40 cellular contexts compared by ENCODE assay signal in the genomic region with DNA sequence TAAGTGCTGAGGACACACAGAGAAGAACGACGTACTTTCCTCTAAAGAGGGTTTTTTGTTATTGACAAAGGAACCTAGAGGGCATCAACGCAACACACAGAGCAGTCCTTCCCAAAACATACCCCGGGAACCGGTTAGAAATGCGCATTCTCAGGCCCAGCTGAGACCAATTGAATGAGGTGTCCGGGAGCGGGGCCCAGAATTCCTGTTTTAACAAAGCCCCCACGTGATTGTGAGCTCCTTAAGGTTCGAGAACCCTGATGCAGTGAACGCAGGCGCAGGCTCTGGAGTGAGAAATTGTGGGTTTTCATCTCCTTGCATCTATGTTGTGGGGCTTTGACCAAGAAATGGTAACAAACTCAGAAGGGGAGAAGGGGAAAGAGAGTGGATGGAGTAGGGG. TPM values are rescaled to one million over a fixed set of nuclear protein-coding genes. Genes with fewer than 3 reads are reported as not detected.
"Had no signal": no experiment of that assay in that cellular context is flagged by ENCODE, and none has a peak within 500 bp of the region (broad histone marks: within the 10 kb centered on the region; RNA-seq: fewer than 3 reads in every experiment).

No MANE protein-coding gene starts in this region.

- ATAC-seq: activated naive CD4-positive, alpha-beta T cell treated with anti-CD3 and anti-CD28 coated beads, Interleukin-2, amount 50 U/mL, for 72 hours; activated T-helper 17 cell treated with anti-CD3 and anti-CD28 coated beads, Interleukin-2, amount 50 U/mL, for 72 hours; gastroesophageal sphincter; heart left ventricle; mucosa of descending colon; natural killer cell treated with Interleukin-12 subunit alpha and Interleukin-12 subunit beta and Interleukin-15 and Interleukin-18, amount 100 ng/mL, for 72 hours; sciatic nerve; stimulated activated naive CD8-positive, alpha-beta T cell treated with anti-CD3 and anti-CD28 coated beads, Interleukin-15, amount 100 ng/mL, for 72 hours had no signal

- H3K9me3 Mint-ChIP-seq: activated CD4-positive, alpha-beta memory T cell treated with anti-CD3 and anti-CD28 coated beads, Interleukin-2, amount 10 ng/mL, durations not matched to agents 7 days and 5 days; activated CD4-positive, alpha-beta T cell treated with anti-CD3 and anti-CD28 coated beads, Interleukin-2, amount 10 ng/mL, durations not matched to agents 7 days and 5 days; activated naive CD4-positive, alpha-beta T cell treated with anti-CD3 and anti-CD28 coated beads, Interleukin-2, amount 50 U/mL, for 72 hours; activated T-cell treated with anti-CD3 and anti-CD28 coated beads, Interleukin-2, amount 50 U/mL, for 24 hours; activated T-helper 17 cell treated with anti-CD3 and anti-CD28 coated beads, Interleukin-2, amount 50 U/mL, for 72 hours; natural killer cell treated with Interleukin-12 subunit alpha and Interleukin-12 subunit beta and Interleukin-15 and Interleukin-18, amount 100 ng/mL, for 72 hours; stimulated activated memory B cell treated with anti-CD40 and anti-IgM and Interleukin-4, amounts not matched to agents 10 μg/mL and 1 μg/mL and 100 μg/mL, for 72 hours; stimulated activated naive CD8-positive, alpha-beta T cell treated with anti-CD3 and anti-CD28 coated beads, Interleukin-15, amount 100 ng/mL, for 72 hours; T-helper 1 cell treated with Interleukin-12 subunit alpha and Interleukin-12 subunit beta and Interleukin-4 antibody, amounts not matched to agents 30 μg/mL and 1 μg/mL, for 36 hours had no signal

- H3K27me3 ChIP-seq: ovary, thyroid gland had no signal

- DNase-seq: activated CD4-positive, alpha-beta memory T cell treated with anti-CD3 and anti-CD28 coated beads, Interleukin-2, amount 10 ng/mL, durations not matched to agents 7 days and 5 days; activated CD4-positive, alpha-beta T cell treated with anti-CD3 and anti-CD28 coated beads, Interleukin-2, amount 10 ng/mL, durations not matched to agents 7 days and 5 days; activated CD4-positive, CD25-positive, alpha-beta regulatory T cell treated with anti-CD3 and anti-CD28 coated beads, Interleukin-2, amount 50 U/mL, for 72 hours; activated CD8-positive, alpha-beta memory T cell treated with anti-CD3 and anti-CD28 coated beads, Interleukin-2, amount 50 U/mL, for 48 hours; activated gamma-delta T cell treated with Interleukin-2 at 50 U/mL for 16 hours; activated T-cell treated with anti-CD3 and anti-CD28 coated beads, Interleukin-2, amount 50 U/mL, for 24 hours; aorta; cerebellar nuclear complex; dorsolateral prefrontal cortex; effector memory CD4-positive, alpha-beta T cell; erythroblast; heart left ventricle; islet precursor cell; left ventricle myocardium inferior; ovary; stimulated activated CD4-positive, alpha-beta T cell treated with anti-CD3 and anti-CD28 coated beads, Interleukin-1b, Interleukin-23, amount 100 ng/mL, for 48 hours; stimulated activated CD4-positive, alpha-beta T cell treated with anti-CD3 and anti-CD28 coated beads, Interleukin-4, amount 100 ng/mL, for 4 hours; stimulated activated CD8-positive, alpha-beta memory T cell treated with anti-CD3 and anti-CD28 coated beads, Interleukin-4, amount 100 ng/mL, for 48 hours; stimulated activated naive CD8-positive, alpha-beta T cell treated with anti-CD3 and anti-CD28 coated beads, Interleukin-15, amount 100 ng/mL, for 72 hours; substantia nigra; SW 1271; T-helper 9 cell; thyroid gland; WERI-Rb-1 had no signal

- H3K4me3 Mint-ChIP-seq: activated CD4-positive, alpha-beta memory T cell treated with anti-CD3 and anti-CD28 coated beads, Interleukin-2, amount 10 ng/mL, durations not matched to agents 7 days and 5 days; activated CD4-positive, alpha-beta T cell treated with anti-CD3 and anti-CD28 coated beads, Interleukin-2, amount 10 ng/mL, durations not matched to agents 7 days and 5 days; activated T-cell treated with anti-CD3 and anti-CD28 coated beads, Interleukin-2, amount 50 U/mL, for 24 hours; activated T-helper 17 cell treated with anti-CD3 and anti-CD28 coated beads, Interleukin-2, amount 50 U/mL, for 72 hours; natural killer cell treated with Interleukin-12 subunit alpha and Interleukin-12 subunit beta and Interleukin-15 and Interleukin-18, amount 100 ng/mL, for 72 hours; stimulated activated memory B cell treated with anti-CD40 and anti-IgM and Interleukin-4, amounts not matched to agents 10 μg/mL and 1 μg/mL and 100 μg/mL, for 72 hours; stimulated activated naive CD8-positive, alpha-beta T cell treated with anti-CD3 and anti-CD28 coated beads, Interleukin-15, amount 100 ng/mL, for 72 hours; T-helper 1 cell treated with Interleukin-12 subunit alpha and Interleukin-12 subunit beta and Interleukin-4 antibody, amounts not matched to agents 30 μg/mL and 1 μg/mL, for 36 hours had no signal

- H3K27ac Mint-ChIP-seq: activated CD4-positive, alpha-beta memory T cell treated with anti-CD3 and anti-CD28 coated beads, Interleukin-2, amount 10 ng/mL, durations not matched to agents 7 days and 5 days; activated CD4-positive, alpha-beta T cell treated with anti-CD3 and anti-CD28 coated beads, Interleukin-2, amount 10 ng/mL, durations not matched to agents 7 days and 5 days; activated naive CD4-positive, alpha-beta T cell treated with anti-CD3 and anti-CD28 coated beads, Interleukin-2, amount 50 U/mL, for 72 hours; activated T-cell treated with anti-CD3 and anti-CD28 coated beads, Interleukin-2, amount 50 U/mL, for 24 hours; activated T-helper 17 cell treated with anti-CD3 and anti-CD28 coated beads, Interleukin-2, amount 50 U/mL, for 72 hours; brain; natural killer cell treated with Interleukin-12 subunit alpha and Interleukin-12 subunit beta and Interleukin-15 and Interleukin-18, amount 100 ng/mL, for 72 hours; progenitor cell of endocrine pancreas; stimulated activated memory B cell treated with anti-CD40 and anti-IgM and Interleukin-4, amounts not matched to agents 10 μg/mL and 1 μg/mL and 100 μg/mL, for 72 hours; stimulated activated naive CD8-positive, alpha-beta T cell treated with anti-CD3 and anti-CD28 coated beads, Interleukin-15, amount 100 ng/mL, for 72 hours; T-helper 1 cell treated with Interleukin-12 subunit alpha and Interleukin-12 subunit beta and Interleukin-4 antibody, amounts not matched to agents 30 μg/mL and 1 μg/mL, for 36 hours had no signal

- H3K27ac ChIP-seq: cardiac muscle cell, colonic mucosa, dorsolateral prefrontal cortex, gastroesophageal sphincter, heart left ventricle, left ventricle myocardium inferior, neutrophil, ovary, thyroid gland, WERI-Rb-1 had no signal

- H3K4me3 ChIP-seq: cardiac muscle cell, colonic mucosa, gastroesophageal sphincter, heart left ventricle, left ventricle myocardium inferior, lung, mucosa of descending colon, ovary, thyroid gland had no signal

- H3K36me3 ChIP-seq: cardiac muscle cell, colonic mucosa, gastroesophageal sphincter, heart left ventricle, left ventricle myocardium inferior, neutrophil, ovary, thyroid gland, WERI-Rb-1 had no signal

- FAIRE-seq: small intestine, TTC549 had no signal

- H3K9me3 ChIP-seq: colonic mucosa, gastroesophageal sphincter, heart left ventricle, left ventricle myocardium inferior, mucosa of descending colon, neutrophil, ovary, thyroid gland had no signal

- H3K4me1 Mint-ChIP-seq: activated CD4-positive, alpha-beta memory T cell treated with anti-CD3 and anti-CD28 coated beads, Interleukin-2, amount 10 ng/mL, durations not matched to agents 7 days and 5 days; activated CD4-positive, alpha-beta T cell treated with anti-CD3 and anti-CD28 coated beads, Interleukin-2, amount 10 ng/mL, durations not matched to agents 7 days and 5 days; activated T-helper 17 cell treated with anti-CD3 and anti-CD28 coated beads, Interleukin-2, amount 50 U/mL, for 72 hours; brain; stimulated activated memory B cell treated with anti-CD40 and anti-IgM and Interleukin-4, amounts not matched to agents 10 μg/mL and 1 μg/mL and 100 μg/mL, for 72 hours had no signal

- H3K36me3 Mint-ChIP-seq: brain; natural killer cell treated with Interleukin-12 subunit alpha and Interleukin-12 subunit beta and Interleukin-15 and Interleukin-18, amount 100 ng/mL, for 72 hours; stimulated activated memory B cell treated with anti-CD40 and anti-IgM and Interleukin-4, amounts not matched to agents 10 μg/mL and 1 μg/mL and 100 μg/mL, for 72 hours had no signal

RNA-seq across cellular contexts. Expression of gene TBX3, which starts 51.0 kb away (rescaled TPM):
- total RNA-seq: activated CD4-positive, alpha-beta memory T cell treated with anti-CD3 and anti-CD28 coated beads, Interleukin-2, amount 10 ng/mL, durations not matched to agents 7 days and 5 days; activated CD4-positive, alpha-beta T cell treated with anti-CD3 and anti-CD28 coated beads, Interleukin-2, amount 10 ng/mL, durations not matched to agents 7 days and 5 days; activated naive CD4-positive, alpha-beta T cell treated with anti-CD3 and anti-CD28 coated beads, Interleukin-2, amount 50 U/mL, for 72 hours; activated T-helper 17 cell treated with anti-CD3 and anti-CD28 coated beads, Interleukin-2, amount 50 U/mL, for 72 hours; natural killer cell treated with Interleukin-12 subunit alpha and Interleukin-12 subunit beta and Interleukin-15 and Interleukin-18, amount 100 ng/mL, for 72 hours had no signal
